8 cellular contexts compared by ENCODE assay signal in genomic region chr21:34889287-34889536, GRCh38.
DNase-seq lines count a peak whose midpoint lies in the region; ATAC-seq and TF ChIP-seq lines count a peak whose summit lies in the region.

No MANE protein-coding gene starts in this region.

- TF ChIP-seq POLR2A in gastroesophageal sphincter (IDR thresholded peaks at IDR 0.05): no peak

- H2AFZ ChIP-seq in trophoblast cell (ENCODE audit: insufficient read depth, low read length, poor library complexity): peak overlapping the region; percentile 38

- H3K4me1 ChIP-seq in gastroesophageal sphincter: peaks cover 0 to 55% (median 17%) of the 10 kb centered on the region in 3 donors
- H3K4me1 ChIP-seq in trophoblast cell (ENCODE audit: control insufficient read depth in 1 of 2, insufficient read depth in 2 of 2, low read length in 2 of 2): peaks cover 4 to 11% of the 10 kb centered on the region in 2 experiments

- H3K79me2 ChIP-seq in trophoblast cell (ENCODE audit: control insufficient read depth, insufficient read depth, low read length, poor library complexity): peaks cover 22% of the 10 kb centered on the region

- H3K9me3 Mint-ChIP-seq in activated T-helper 17 cell treated with anti-CD3 and anti-CD28 coated beads, Interleukin-2, amount 50 U/mL, for 72 hours: no peaks in the 10 kb centered on the region

- peak; percentile 85 for DNase-seq in Daoy (ENCODE audit: low read depth)
- DNase-seq in NCI-H526 (lab: John Stamatoyannopoulos, UW): peak; percentile 30 to 91
- peak; percentile 72 to 78 for DNase-seq in trophoblast cell
- DNase-seq in NCI-H128 (lab: John Stamatoyannopoulos, UW; ENCODE audit: unreplicated experiment): no peak

- no peak for TF ChIP-seq EP300 in gastroesophageal sphincter (IDR thresholded peaks at IDR 0.05)

- peaks cover 37% of the 10 kb centered on the region for H3K79me1 ChIP-seq in trophoblast cell (ENCODE audit: low read length)

- TF ChIP-seq CTCF in gastroesophageal sphincter (IDR thresholded peaks at IDR 0.05): no peak

- H4K8ac ChIP-seq in trophoblast cell (ENCODE audit: low read depth, low read length): peak overlapping the region; percentile 75

- H4K91ac ChIP-seq in trophoblast cell (ENCODE audit: low read depth, low read length): peak overlapping the region; percentile 90

- H3K23ac ChIP-seq in trophoblast cell (ENCODE audit: low read length): no peak overlapping the region

- peak overlapping the region; percentile 20 for H3K14ac ChIP-seq in trophoblast cell (ENCODE audit: low read length)

- no peaks in the 10 kb centered on the region for H3K9me3 ChIP-seq in gastroesophageal sphincter
- H3K9me3 ChIP-seq in trophoblast cell (ENCODE audit: insufficient read depth, low read depth, low read length): peaks cover 3% of the 10 kb centered on the region

- H3K4me1 Mint-ChIP-seq in activated T-helper 17 cell treated with anti-CD3 and anti-CD28 coated beads, Interleukin-2, amount 50 U/mL, for 72 hours: peaks cover 17% of the 10 kb centered on the region

- H3K4me3 ChIP-seq in gastroesophageal sphincter (peak overlapping the region; percentile 44 to 77), trophoblast cell (ENCODE audit: low read depth, low read length) (peak overlapping the region; percentile 91)

- ATAC-seq in HG02610 (IDR thresholded peaks at IDR 0.05; ENCODE audit: unreplicated experiment) (peak; percentile 20), gastroesophageal sphincter (no peak), HG03469 (IDR thresholded peaks at IDR 0.05; ENCODE audit: unreplicated experiment) (no peak)
- ATAC-seq in activated T-helper 17 cell treated with anti-CD3 and anti-CD28 coated beads, Interleukin-2, amount 50 U/mL, for 72 hours (replicated peaks): no peak

- no peak overlapping the region for H2AK5ac ChIP-seq in trophoblast cell (ENCODE audit: low read length)

- peak overlapping the region; percentile 15 for H2BK12ac ChIP-seq in trophoblast cell (ENCODE audit: low read length)

- peak overlapping the region; percentile 91 for H2BK5ac ChIP-seq in trophoblast cell (ENCODE audit: low read depth, low read length, poor library complexity)

- peaks cover 83% of the 10 kb centered on the region for H3K27me3 ChIP-seq in gastroesophageal sphincter
- peaks cover 9% of the 10 kb centered on the region for H3K27me3 ChIP-seq in trophoblast cell (ENCODE audit: insufficient read depth, low read length)

- no CpG with 5 or more reads among the region's 31 CpGs for WGBS in gastroesophageal sphincter (ENCODE audit: low coverage in 1 of 2), 2 donors
- WGBS in trophoblast cell (ENCODE audit: extremely low coverage, insufficient coverage, insufficient read length): no CpG with 5 or more reads among the region's 31 CpGs

- no peak overlapping the region for H3K4ac ChIP-seq in trophoblast cell (ENCODE audit: low read depth, low read length)

- no peaks in the 10 kb centered on the region for H3K36me3 ChIP-seq in gastroesophageal sphincter
- peaks cover 0 to 4% of the 10 kb centered on the region in 2 experiments for H3K36me3 ChIP-seq in trophoblast cell (ENCODE audit: control insufficient read depth in 1 of 2, insufficient read depth in 2 of 2, low read length in 2 of 2)

- H4K12ac ChIP-seq in trophoblast cell (ENCODE audit: low read depth, low read length): no peak overlapping the region

- no peaks in the 10 kb centered on the region for H3K27me3 Mint-ChIP-seq in activated T-helper 17 cell treated with anti-CD3 and anti-CD28 coated beads, Interleukin-2, amount 50 U/mL, for 72 hours

- H3K27ac ChIP-seq in gastroesophageal sphincter (peak overlapping the region; percentile 24 to 84 (median 82)), trophoblast cell (ENCODE audit: low read depth, low read length) (peak overlapping the region; percentile 84)

- H3K36me3 Mint-ChIP-seq in activated T-helper 17 cell treated with anti-CD3 and anti-CD28 coated beads, Interleukin-2, amount 50 U/mL, for 72 hours (ENCODE audit: low read depth): peaks cover 56% of the 10 kb centered on the region

- peak overlapping the region; percentile 88 for H3K27ac Mint-ChIP-seq in activated T-helper 17 cell treated with anti-CD3 and anti-CD28 coated beads, Interleukin-2, amount 50 U/mL, for 72 hours

- peak overlapping the region; percentile 99 for H3K4me2 ChIP-seq in trophoblast cell (ENCODE audit: low read length)

- H2BK120ac ChIP-seq in trophoblast cell (ENCODE audit: insufficient read depth, low read length, poor library complexity): peak overlapping the region; percentile 82

- H3K9ac ChIP-seq in trophoblast cell (ENCODE audit: low read length): peak overlapping the region; percentile 92

- H3K4me3 Mint-ChIP-seq in activated T-helper 17 cell treated with anti-CD3 and anti-CD28 coated beads, Interleukin-2, amount 50 U/mL, for 72 hours: peak overlapping the region; percentile 78

- H3K18ac ChIP-seq in trophoblast cell (ENCODE audit: low read length): peak overlapping the region; percentile 73
